8 cellular contexts compared by ENCODE assay signal in the genomic region with DNA sequence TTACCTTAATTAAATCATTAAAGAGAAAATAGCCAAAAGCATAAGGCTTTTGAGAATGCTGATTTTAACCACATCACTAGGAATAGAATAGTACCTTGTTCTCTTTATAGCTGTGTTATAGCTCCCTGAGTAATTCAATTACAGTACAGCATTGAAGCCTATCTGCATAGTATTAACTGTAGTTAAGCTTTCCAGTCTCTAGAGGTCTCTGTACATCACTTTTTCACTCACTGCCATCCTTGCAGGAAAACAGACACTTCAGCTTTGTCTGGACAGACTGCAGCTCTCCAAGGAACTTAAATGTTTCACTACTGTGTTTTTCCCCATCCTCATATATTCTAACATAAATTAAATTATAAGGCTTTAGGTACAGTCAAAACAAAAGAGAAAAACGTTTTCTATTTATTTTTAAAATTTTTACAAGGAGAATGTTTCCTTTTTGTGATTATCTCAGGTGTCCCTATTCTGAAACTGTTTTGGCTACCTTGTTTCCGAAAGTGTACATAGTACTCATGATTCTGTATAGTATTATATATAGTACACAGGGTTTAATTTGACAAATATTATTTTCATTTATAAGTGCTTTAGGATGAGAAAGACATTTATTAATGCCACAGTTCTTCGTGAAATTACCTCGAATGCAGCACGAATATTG.
A peak's percentile ranks its signal among the peaks of the same experiment; 100 is the strongest.
DNase-seq lines count a peak whose midpoint lies in the region; ATAC-seq, FAIRE-seq and TF ChIP-seq lines count a peak whose summit lies in the region.

No MANE protein-coding gene starts in this region.

- no peak overlapping the region for H3K27ac Mint-ChIP-seq in WTC11

- DNase-seq in NCI-H2081 treated with DMSO at 0.1 percent for 48 hours (lab: John Stamatoyannopoulos, UW) (peak; percentile 14), WTC11 (ENCODE audit: low spot score) (no peak), hepatic stellate cell (ENCODE audit: low spot score) (peak; percentile 25), small intestine (peak; percentile 18), cerebellar nuclear complex (lab: John Stamatoyannopoulos, UW) (no peak)

- peak; percentile 91 for ATAC-seq in GM18519 (IDR thresholded peaks at IDR 0.05; ENCODE audit: low FRiP score, unreplicated experiment)
- ATAC-seq in HG03060 (IDR thresholded peaks at IDR 0.05; ENCODE audit: low read depth, unreplicated experiment): peak; percentile 96
- ATAC-seq in WTC11: peak; percentile 100

- H3K4me3 ChIP-seq in small intestine (ENCODE audit: low read depth in 1 of 2, low read length in 2 of 2): no peak overlapping the region

- no peaks in the 10 kb centered on the region for H3K36me3 Mint-ChIP-seq in WTC11

- FAIRE-seq in A204.1 (lab: Jason Lieb, UNC) (peak; percentile 97), small intestine (lab: Jason Lieb, UNC) (no peak)

- 51 to 63% (median 55%) methylated on average over 5 of the region's 5 CpGs for WGBS in small intestine, 3 donors

- H3K9me3 Mint-ChIP-seq in WTC11: no peaks in the 10 kb centered on the region

- CTCF ChIA-PET in WTC11 (lab: Charles Lee): interaction anchor here (0.5 to 1.7 kb wide), 21 partner anchors 9 to 1747 kb away, joined by 3 to 8 read pairs (median 3); partner anchors contain the start of gene PCDH18

- H3K27me3 Mint-ChIP-seq in WTC11 (ENCODE audit: low read depth): no peaks in the 10 kb centered on the region

- no peaks in the 10 kb centered on the region for H3K36me3 ChIP-seq in small intestine (ENCODE audit: control insufficient read depth in 2 of 2, insufficient read depth in 2 of 2, low read length in 2 of 2)

- H3K27ac ChIP-seq in small intestine (ENCODE audit: low read depth in 1 of 2, low read length in 1 of 2): no peak overlapping the region

- H3K4me1 Mint-ChIP-seq in WTC11: no peaks in the 10 kb centered on the region

- H3K4me1 ChIP-seq in small intestine (ENCODE audit: control insufficient read depth in 2 of 2, insufficient read depth in 1 of 2, low read depth in 1 of 2, low read length in 1 of 2): no peaks in the 10 kb centered on the region

- POLR2A ChIA-PET in WTC11 (lab: Charles Lee): no interaction called here

- H3K4me3 Mint-ChIP-seq in WTC11: no peak overlapping the region

- TF ChIP-seq CTCF in WTC11 (IDR thresholded peaks at IDR 0.05): no peak

- no peaks in the 10 kb centered on the region for H3K9me3 ChIP-seq in small intestine (ENCODE audit: control insufficient read depth, low read depth)

- no peaks in the 10 kb centered on the region for H3K27me3 ChIP-seq in small intestine (ENCODE audit: control insufficient read depth in 2 of 2, insufficient read depth in 2 of 2, low read length in 2 of 2)

TF ChIP-seq in WTC11, 78 proteins besides CTCF, POLR2A, EP300 and RAD21:
- TF ChIP-seq FOXK1 (CRISPR knock-in tag; IDR thresholded peaks at IDR 0.05) (no peak), JUN (CRISPR knock-in tag; IDR thresholded peaks at IDR 0.05) (no peak), ZBTB21 (CRISPR knock-in tag; IDR thresholded peaks at IDR 0.05; ENCODE audit: borderline replicate concordance) (no peak), ELF4 (CRISPR knock-in tag; IDR thresholded peaks at IDR 0.05; ENCODE audit: low read depth) (no peak), TEAD4 (CRISPR knock-in tag; IDR thresholded peaks at IDR 0.05) (no peak), NFATC4 (CRISPR knock-in tag; IDR thresholded peaks at IDR 0.05) (no peak), ZNF425 (CRISPR knock-in tag; conservative IDR thresholded peaks at IDR 0.05) (no peak), RORB (CRISPR knock-in tag; IDR thresholded peaks at IDR 0.05) (no peak), ZNF121 (CRISPR knock-in tag; IDR thresholded peaks at IDR 0.05) (no peak), CBFB (CRISPR knock-in tag; IDR thresholded peaks at IDR 0.05; ENCODE audit: low read depth) (no peak), AFF4 (CRISPR knock-in tag; IDR thresholded peaks at IDR 0.05; ENCODE audit: borderline replicate concordance) (no peak)
- TF ChIP-seq, protein P1, sequence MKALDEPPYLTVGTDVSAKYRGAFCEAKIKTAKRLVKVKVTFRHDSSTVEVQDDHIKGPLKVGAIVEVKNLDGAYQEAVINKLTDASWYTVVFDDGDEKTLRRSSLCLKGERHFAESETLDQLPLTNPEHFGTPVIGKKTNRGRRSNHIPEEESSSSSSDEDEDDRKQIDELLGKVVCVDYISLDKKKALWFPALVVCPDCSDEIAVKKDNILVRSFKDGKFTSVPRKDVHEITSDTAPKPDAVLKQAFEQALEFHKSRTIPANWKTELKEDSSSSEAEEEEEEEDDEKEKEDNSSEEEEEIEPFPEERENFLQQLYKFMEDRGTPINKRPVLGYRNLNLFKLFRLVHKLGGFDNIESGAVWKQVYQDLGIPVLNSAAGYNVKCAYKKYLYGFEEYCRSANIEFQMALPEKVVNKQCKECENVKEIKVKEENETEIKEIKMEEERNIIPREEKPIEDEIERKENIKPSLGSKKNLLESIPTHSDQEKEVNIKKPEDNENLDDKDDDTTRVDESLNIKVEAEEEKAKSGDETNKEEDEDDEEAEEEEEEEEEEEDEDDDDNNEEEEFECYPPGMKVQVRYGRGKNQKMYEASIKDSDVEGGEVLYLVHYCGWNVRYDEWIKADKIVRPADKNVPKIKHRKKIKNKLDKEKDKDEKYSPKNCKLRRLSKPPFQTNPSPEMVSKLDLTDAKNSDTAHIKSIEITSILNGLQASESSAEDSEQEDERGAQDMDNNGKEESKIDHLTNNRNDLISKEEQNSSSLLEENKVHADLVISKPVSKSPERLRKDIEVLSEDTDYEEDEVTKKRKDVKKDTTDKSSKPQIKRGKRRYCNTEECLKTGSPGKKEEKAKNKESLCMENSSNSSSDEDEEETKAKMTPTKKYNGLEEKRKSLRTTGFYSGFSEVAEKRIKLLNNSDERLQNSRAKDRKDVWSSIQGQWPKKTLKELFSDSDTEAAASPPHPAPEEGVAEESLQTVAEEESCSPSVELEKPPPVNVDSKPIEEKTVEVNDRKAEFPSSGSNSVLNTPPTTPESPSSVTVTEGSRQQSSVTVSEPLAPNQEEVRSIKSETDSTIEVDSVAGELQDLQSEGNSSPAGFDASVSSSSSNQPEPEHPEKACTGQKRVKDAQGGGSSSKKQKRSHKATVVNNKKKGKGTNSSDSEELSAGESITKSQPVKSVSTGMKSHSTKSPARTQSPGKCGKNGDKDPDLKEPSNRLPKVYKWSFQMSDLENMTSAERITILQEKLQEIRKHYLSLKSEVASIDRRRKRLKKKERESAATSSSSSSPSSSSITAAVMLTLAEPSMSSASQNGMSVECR (CRISPR knock-in tag; IDR thresholded peaks at IDR 0.05; ENCODE audit: borderline replicate concordance): no peak
TF ChIP-seq in WTC11: peak in this region for 0.

Comparison
In these comparisons a context has a peak if more than half of its experiments do, and no peak if none do; other contexts are left out.
1. DNase-seq: peak in NCI-H2081 treated with DMSO at 0.1 percent for 48 hours (single experiment), hepatic stellate cell (single experiment) and small intestine (single experiment); none in WTC11 (single experiment) and cerebellar nuclear complex (0 of 2).
2. Peak in every context shown above with its lines, with median percentiles within 50 percentile points of each other: ATAC-seq.